23 cellular contexts compared by ENCODE assay signal in genomic region chr6:79697430-79697829, GRCh38.
"Had no signal": no experiment of that assay in that cellular context is flagged by ENCODE, and none has a peak within 500 bp of the region (broad histone marks: within the 10 kb centered on the region; RNA-seq: fewer than 3 reads in every experiment).

No MANE protein-coding gene starts in this region.

- H3K9me3 Mint-ChIP-seq: nephron progenitor cell; stimulated activated naive B cell treated with anti-CD40 and anti-IgM and Interleukin-4, amounts not matched to agents 10 μg/mL and 1 μg/mL and 100 μg/mL, for 72 hours; type B pancreatic cell had no signal

- H3K4me3 Mint-ChIP-seq: naive thymus-derived CD4-positive, alpha-beta T cell; nephron progenitor cell; stimulated activated naive B cell treated with anti-CD40 and anti-IgM and Interleukin-4, amounts not matched to agents 10 μg/mL and 1 μg/mL and 100 μg/mL, for 72 hours; type B pancreatic cell had no signal

- H3K27ac Mint-ChIP-seq: naive thymus-derived CD4-positive, alpha-beta T cell; nephron progenitor cell; stimulated activated naive B cell treated with anti-CD40 and anti-IgM and Interleukin-4, amounts not matched to agents 10 μg/mL and 1 μg/mL and 100 μg/mL, for 72 hours; type B pancreatic cell had no signal

- H3K27ac ChIP-seq: esophagus muscularis mucosa, foreskin keratinocyte, gastroesophageal sphincter, heart left ventricle, hepatocyte, left lung, prostate gland, sigmoid colon, stomach, testis, tibial artery had no signal

- DNase-seq: cerebellar nuclear complex; cortex of kidney; effector memory CD4-positive, alpha-beta T cell; foreskin keratinocyte; heart left ventricle; left cardiac atrium; left lung; mesendoderm; midbrain; naive thymus-derived CD4-positive, alpha-beta T cell; nephron progenitor cell; right cardiac atrium; sigmoid colon; stimulated activated CD4-positive, alpha-beta T cell treated with anti-CD3 and anti-CD28 coated beads, Interleukin-2, amount 100 ng/mL, for 48 hours; stimulated activated naive B cell treated with anti-CD40 and anti-IgM and Interleukin-4, amounts not matched to agents 10 μg/mL and 1 μg/mL and 100 μg/mL, for 72 hours; stomach; testis; tibial artery had no signal

- H3K4me1 Mint-ChIP-seq: stimulated activated naive B cell treated with anti-CD40 and anti-IgM and Interleukin-4, amounts not matched to agents 10 μg/mL and 1 μg/mL and 100 μg/mL, for 72 hours had no signal

- H3K36me3 Mint-ChIP-seq: stimulated activated naive B cell treated with anti-CD40 and anti-IgM and Interleukin-4, amounts not matched to agents 10 μg/mL and 1 μg/mL and 100 μg/mL, for 72 hours had no signal

- ATAC-seq: foreskin keratinocyte; gastroesophageal sphincter; heart left ventricle; left cardiac atrium; left lung; naive thymus-derived CD4-positive, alpha-beta T cell; right cardiac atrium; stimulated activated naive B cell treated with anti-CD40 and anti-IgM and Interleukin-4, amounts not matched to agents 10 μg/mL and 1 μg/mL and 100 μg/mL, for 72 hours had no signal

- H3K27me3 Mint-ChIP-seq: naive thymus-derived CD4-positive, alpha-beta T cell; stimulated activated naive B cell treated with anti-CD40 and anti-IgM and Interleukin-4, amounts not matched to agents 10 μg/mL and 1 μg/mL and 100 μg/mL, for 72 hours; type B pancreatic cell had no signal
